In genomic region chr1:96357132-96357531, GRCh38 we compare ENCODE assay signal across 23 cellular contexts.
"Had no signal": no experiment of that assay in that cellular context is flagged by ENCODE, and none has a peak within 500 bp of the region (broad histone marks: within the 10 kb centered on the region; RNA-seq: fewer than 3 reads in every experiment).

No MANE protein-coding gene starts in this region.

- DNase-seq: cortex of kidney; dorsolateral prefrontal cortex; effector CD8-positive, alpha-beta T cell; foreskin fibroblast; kidney; left colon; left ventricle myocardium superior; mesendoderm; mucosa of descending colon; naive thymus-derived CD8-positive, alpha-beta T cell; nucleus accumbens; pancreas; right cardiac atrium; small intestine; stimulated activated CD4-positive, alpha-beta T cell treated with anti-CD3 and anti-CD28 coated beads, Interleukin-12 subunit alpha, Interleukin-12 subunit beta, amount 100 ng/mL, for 4 hours; stimulated activated naive CD4-positive, alpha-beta T cell treated with Interleukin-2 at 50 U/mL for 16 hours had no signal

- H3K79me2 ChIP-seq: hepatocyte had no signal

- H3K4me1 Mint-ChIP-seq: naive thymus-derived CD8-positive, alpha-beta T cell had no signal

- H3K9me3 Mint-ChIP-seq: type B pancreatic cell had no signal

- H3K4me3 ChIP-seq: dorsolateral prefrontal cortex, esophagus muscularis mucosa, hepatocyte, lung, mucosa of descending colon, neural progenitor cell, pancreas had no signal

- H3K27me3 Mint-ChIP-seq: progenitor cell of endocrine pancreas, type B pancreatic cell had no signal

- H2AFZ ChIP-seq: hepatocyte, neural progenitor cell had no signal

- H3K4me1 ChIP-seq: neural progenitor cell, pancreas had no signal

- H3K27ac ChIP-seq: dorsolateral prefrontal cortex, esophagus muscularis mucosa, hepatocyte, neural progenitor cell, pancreas had no signal

- H3K27ac Mint-ChIP-seq: naive thymus-derived CD8-positive, alpha-beta T cell; neural progenitor cell; progenitor cell of endocrine pancreas; type B pancreatic cell had no signal

- H3K36me3 Mint-ChIP-seq: naive thymus-derived CD8-positive, alpha-beta T cell; neural progenitor cell; type B pancreatic cell had no signal

- H3K9ac ChIP-seq: neural progenitor cell had no signal

- H3K9me3 ChIP-seq: esophagus muscularis mucosa, mucosa of descending colon, pancreas had no signal

- H3K27me3 ChIP-seq: esophagus muscularis mucosa, hepatocyte, neural progenitor cell, pancreas had no signal

- FAIRE-seq: kidney, pancreas, small intestine, urothelium cell line had no signal

- H3K4me3 Mint-ChIP-seq: naive thymus-derived CD8-positive, alpha-beta T cell; neural progenitor cell; type B pancreatic cell had no signal

- ATAC-seq: left colon; left ventricle myocardium superior; mucosa of descending colon; naive thymus-derived CD8-positive, alpha-beta T cell; pancreas; right cardiac atrium had no signal

- H3K36me3 ChIP-seq: esophagus muscularis mucosa, neural progenitor cell, pancreas had no signal

- H3K4me2 ChIP-seq: hepatocyte, neural progenitor cell had no signal
